In genomic region chr18:10228380-10228779, GRCh38 we compare ENCODE assay signal across 19 cellular contexts.
"Had no signal": no experiment of that assay in that cellular context is flagged by ENCODE, and none has a peak within 500 bp of the region (broad histone marks: within the 10 kb centered on the region; RNA-seq: fewer than 3 reads in every experiment).

No MANE protein-coding gene starts in this region.

- H3K9me3 ChIP-seq: colonic mucosa, pancreas had no signal

- ATAC-seq: activated T-cell treated with anti-CD3 and anti-CD28 coated beads, Interleukin-2, amount 50 U/mL, for 4 hours; gastroesophageal sphincter; pancreas; right cardiac atrium; stimulated activated naive CD8-positive, alpha-beta T cell treated with anti-CD3 and anti-CD28 coated beads, Interleukin-15, Interleukin-2, amounts not matched to agents 100 U/mL and 50 U/mL, for 24 hours; WTC11 had no signal

- DNase-seq: activated CD8-positive, alpha-beta memory T cell treated with anti-CD3 and anti-CD28 coated beads, Interleukin-2, amount 50 U/mL, for 48 hours; activated naive CD4-positive, alpha-beta T cell treated with Interleukin-2 at 50 U/mL for 16 hours; activated naive CD8-positive, alpha-beta T cell treated with anti-CD3 and anti-CD28 coated beads for 36 hours; activated T-cell treated with anti-CD3 and anti-CD28 coated beads, Interleukin-2, amount 50 U/mL, for 4 hours; colonic mucosa; head of caudate nucleus; hypothalamus; left ventricle myocardium inferior; pancreas; right cardiac atrium; stimulated activated CD4-positive, alpha-beta T cell treated with anti-CD3 and anti-CD28 coated beads, Interleukin-4, amount 100 ng/mL, for 4 hours; stimulated activated naive CD8-positive, alpha-beta T cell treated with anti-CD3 and anti-CD28 coated beads, Interleukin-15, Interleukin-2, amounts not matched to agents 100 U/mL and 50 U/mL, for 24 hours; T-helper 9 cell had no signal

- H3K36me3 Mint-ChIP-seq: activated naive CD8-positive, alpha-beta T cell treated with anti-CD3 and anti-CD28 coated beads for 36 hours had no signal

- H3K4me1 Mint-ChIP-seq: activated naive CD8-positive, alpha-beta T cell treated with anti-CD3 and anti-CD28 coated beads for 36 hours had no signal

- H3K27ac Mint-ChIP-seq: activated naive CD8-positive, alpha-beta T cell treated with anti-CD3 and anti-CD28 coated beads for 36 hours; activated T-helper 2 cell treated with anti-CD3 and anti-CD28 coated beads, Interferon-gamma antibody, Interleukin-2, Interleukin-4, amounts not matched to agents 10 μg/mL and 5 μg/mL and 100 μg/mL, durations not matched to agents 14 hours and 24 hours and 36 hours; WTC11 had no signal

- H3K36me3 ChIP-seq: breast epithelium, colonic mucosa, gastroesophageal sphincter, left ventricle myocardium inferior, neutrophil, pancreas had no signal

- H3K4me3 Mint-ChIP-seq: activated naive CD8-positive, alpha-beta T cell treated with anti-CD3 and anti-CD28 coated beads for 36 hours; activated T-cell treated with anti-CD3 and anti-CD28 coated beads, Interleukin-2, amount 50 U/mL, for 4 hours; nephron; WTC11 had no signal

- H3K4me3 ChIP-seq: breast epithelium, colonic mucosa, gastroesophageal sphincter, left ventricle myocardium inferior, pancreas had no signal

- H3K4me1 ChIP-seq: breast epithelium, colonic mucosa, pancreas had no signal

- H3K27me3 ChIP-seq: breast epithelium, colonic mucosa, gastroesophageal sphincter, neutrophil, pancreas had no signal

- H3K27ac ChIP-seq: breast epithelium, colonic mucosa, gastroesophageal sphincter, left ventricle myocardium inferior, neutrophil, pancreas had no signal
